In genomic region chr7:120337308-120337907, GRCh38 we compare ENCODE assay signal across 8 cellular contexts.
DNase-seq lines count a peak whose midpoint lies in the region; ATAC-seq, FAIRE-seq and TF ChIP-seq lines count a peak whose summit lies in the region.

No MANE protein-coding gene starts in this region.

- DNase-seq in heart left ventricle (no peak), Right ventricle myocardium inferior (ENCODE audit: missing footprints) (no peak), RWPE2 (ENCODE audit: low spot score) (no peak), HepG2 (ENCODE audit: low spot score) (peak; percentile 5), testis (no peak), spleen (no peak), NCI-H446 treated with DMSO at 0.1 percent for 48 hours (lab: John Stamatoyannopoulos, UW) (no peak)

- BruUV-seq in HepG2 (replicated peaks; lab: Mats Ljungman, UMichigan): no TSS peak

- FAIRE-seq in HepG2 (lab: Jason Lieb, UNC): no peak

- H3K27ac ChIP-seq in heart left ventricle (no peak overlapping the region), RWPE2 (ENCODE audit: poor library complexity, severe bottlenecking) (no peak overlapping the region), HepG2 (ENCODE audit: extremely low read length, insufficient read depth, low read length) (no peak overlapping the region), testis (no peak overlapping the region), spleen (no peak overlapping the region)

- H3K36me3 ChIP-seq in heart left ventricle (no peaks in the 10 kb centered on the region), RWPE2 (ENCODE audit: low read depth) (no peaks in the 10 kb centered on the region), HepG2 (replicated peaks in 1 of 2; ENCODE audit: control insufficient read depth in 1 of 2, insufficient read depth in 2 of 2, low read length in 2 of 2) (no peaks in the 10 kb centered on the region), testis (ENCODE audit: low read depth, missing control alignments) (no peaks in the 10 kb centered on the region), spleen (no peaks in the 10 kb centered on the region)

- H4K20me1 ChIP-seq in HepG2 (ENCODE audit: insufficient read depth, low read length): no peaks in the 10 kb centered on the region

- no peak for ATAC-seq in heart left ventricle
- ATAC-seq in Right ventricle myocardium inferior: no peak
- peak; percentile 67 for ATAC-seq in HG03135 (IDR thresholded peaks at IDR 0.05; ENCODE audit: unreplicated experiment)
- ATAC-seq in RWPE2 (ENCODE audit: low read depth): peak; percentile 65; the same call in 2 of the 3 replicates
- peak; percentile 90 for ATAC-seq in HepG2

- peak in 8 of 12 donors; percentile 13 to 39 (median 31) for TF ChIP-seq CTCF in heart left ventricle (IDR thresholded peaks at IDR 0.05)
- TF ChIP-seq CTCF in RWPE2 (IDR thresholded peaks at IDR 0.05; ENCODE audit: poor library complexity, severe bottlenecking): peak; percentile 79
- TF ChIP-seq CTCF in HepG2 (CRISPR knock-in tag; IDR thresholded peaks at IDR 0.05): peak; percentile 22
- peak in 1 of 3 experiments; percentile 60 for TF ChIP-seq CTCF in testis (IDR thresholded peaks at IDR 0.05)
- no peak for TF ChIP-seq CTCF in spleen (IDR thresholded peaks at IDR 0.05 in 8 of 11, conservative IDR thresholded peaks at IDR 0.05 in 3 of 11)

- POLR2A ChIA-PET in HepG2 (lab: Yijun Ruan, JAX): no interaction called here

- no peak for TF ChIP-seq POLR2A in heart left ventricle (IDR thresholded peaks at IDR 0.05)
- TF ChIP-seq POLR2A in HepG2 (IDR thresholded peaks at IDR 0.05; ENCODE audit: insufficient read depth in 1 of 2, low read depth in 2 of 2, low read length in 2 of 2): no peak
- TF ChIP-seq POLR2A in testis (IDR thresholded peaks at IDR 0.05): no peak
- TF ChIP-seq POLR2A in spleen (IDR thresholded peaks at IDR 0.05): no peak

- intact Hi-C loops in heart left ventricle (cut with DNase I): no loop called here
- intact Hi-C loops in Right ventricle myocardium inferior (cut with DNase I): no loop called here
- intact Hi-C loops in HepG2 (cut with micrococcal nuclease; ENCODE audit: unreplicated experiment): no loop called here
- intact Hi-C loops in testis (cut with DNase I; ENCODE audit: low total_unique reads): no loop called here
- intact Hi-C loops in spleen (cut with DNase I; ENCODE audit: low total_unique reads): no loop called here

- H2AFZ ChIP-seq in HepG2 (ENCODE audit: low read length): no peak overlapping the region

- in situ Hi-C loops in HepG2 (cut with HindIII; ENCODE audit: extremely low pct_ligation_motif_present, low pct_unique_long_range_greater_than_20kb): no loop called here

- no peaks in the 10 kb centered on the region for H3K9me3 ChIP-seq in heart left ventricle
- H3K9me3 ChIP-seq in RWPE2 (ENCODE audit: severe bottlenecking): no peaks in the 10 kb centered on the region
- no peaks in the 10 kb centered on the region for H3K9me3 ChIP-seq in HepG2 (ENCODE audit: low read length)
- no peaks in the 10 kb centered on the region for H3K9me3 ChIP-seq in testis
- H3K9me3 ChIP-seq in spleen: peaks cover 0 to 3% (median 0%) of the 10 kb centered on the region in 8 donors

- H3K27me3 ChIP-seq in heart left ventricle: no peaks in the 10 kb centered on the region
- peaks cover 4% of the 10 kb centered on the region for H3K27me3 ChIP-seq in RWPE2 (ENCODE audit: insufficient read depth, poor library complexity, severe bottlenecking)
- no peaks in the 10 kb centered on the region for H3K27me3 ChIP-seq in HepG2 (ENCODE audit: control insufficient read depth in 1 of 2, insufficient read depth in 2 of 2, low read length in 2 of 2)
- no peaks in the 10 kb centered on the region for H3K27me3 ChIP-seq in testis
- no peaks in the 10 kb centered on the region for H3K27me3 ChIP-seq in spleen (replicated peaks in 1 of 7)

- no peak for TF ChIP-seq EP300 in HepG2 (IDR thresholded peaks at IDR 0.05; ENCODE audit: low read depth in 2 of 2, low read length in 2 of 2)
- no peak for TF ChIP-seq EP300 in HepG2 (CRISPR knock-in tag; IDR thresholded peaks at IDR 0.05; ENCODE audit: borderline replicate concordance)

- no peak overlapping the region for H3K4me2 ChIP-seq in HepG2 (ENCODE audit: low read depth, low read length)

- TF ChIP-seq RAD21 in HepG2 (CRISPR knock-in tag; IDR thresholded peaks at IDR 0.05): no peak

- H3K4me3 ChIP-seq in heart left ventricle (no peak overlapping the region), RWPE2 (ENCODE audit: severe bottlenecking) (no peak overlapping the region), HepG2 (replicated peaks in 1 of 3; ENCODE audit: insufficient read depth in 1 of 3, low read depth in 2 of 3, low read length in 3 of 3) (no peak overlapping the region), testis (no peak overlapping the region), spleen (no peak overlapping the region)

- no peaks in the 10 kb centered on the region for H3K79me2 ChIP-seq in HepG2 (ENCODE audit: insufficient read depth, low read length)

- no peak overlapping the region for H3K9ac ChIP-seq in HepG2 (ENCODE audit: insufficient read depth, low read depth, low read length)

- CTCF ChIA-PET in HepG2 (lab: Yijun Ruan, JAX; ENCODE audit: low intra/inter-chr PET ratio, low total read pairs): no interaction called here

- no peaks in the 10 kb centered on the region for H3K4me1 ChIP-seq in heart left ventricle
- no peaks in the 10 kb centered on the region for H3K4me1 ChIP-seq in RWPE2 (ENCODE audit: insufficient read depth, poor library complexity, severe bottlenecking)
- no peaks in the 10 kb centered on the region for H3K4me1 ChIP-seq in HepG2 (ENCODE audit: insufficient read depth, low read length)
- H3K4me1 ChIP-seq in testis: no peaks in the 10 kb centered on the region
- H3K4me1 ChIP-seq in spleen: no peaks in the 10 kb centered on the region

- WGBS in heart left ventricle, 4 donors: 16 to 30% (median 28%) methylated on average over 1 of the region's 1 CpG
- 0% methylated on average over 1 of the region's 1 CpG for WGBS in HepG2 (ENCODE audit: low lambda C conversion rate)
- 63 to 83% methylated on average over 1 of the region's 1 CpG for WGBS in testis, 2 donors
- 33 to 47% (median 42%) methylated on average over 1 of the region's 1 CpG for WGBS in spleen, 5 donors

TF ChIP-seq in HepG2, 621 proteins besides CTCF, POLR2A, EP300 and RAD21 (continues in another document):
- TF ChIP-seq ZSCAN5A (CRISPR knock-in tag; IDR thresholded peaks at IDR 0.05; ENCODE audit: borderline replicate concordance): no peak
- no peak for TF ChIP-seq HIC2 (CRISPR knock-in tag; IDR thresholded peaks at IDR 0.05; ENCODE audit: low read depth)
- TF ChIP-seq ZNF75D (CRISPR knock-in tag; IDR thresholded peaks at IDR 0.05; ENCODE audit: borderline replicate concordance): no peak
- no peak for TF ChIP-seq ONECUT2 (CRISPR knock-in tag; IDR thresholded peaks at IDR 0.05)
- no peak for TF ChIP-seq CBX5 (CRISPR knock-in tag; IDR thresholded peaks at IDR 0.05; ENCODE audit: borderline replicate concordance)
- no peak for TF ChIP-seq ZNF326 (CRISPR knock-in tag; IDR thresholded peaks at IDR 0.05; ENCODE audit: borderline replicate concordance)
- no peak for TF ChIP-seq ZNF12 (CRISPR knock-in tag; IDR thresholded peaks at IDR 0.05)
- TF ChIP-seq NPAS2 (CRISPR knock-in tag; IDR thresholded peaks at IDR 0.05; ENCODE audit: borderline replicate concordance): no peak
- no peak for TF ChIP-seq ZNF563 (CRISPR knock-in tag; IDR thresholded peaks at IDR 0.05)
- TF ChIP-seq ZFX (CRISPR knock-in tag; IDR thresholded peaks at IDR 0.05; ENCODE audit: low read depth): no peak
- no peak for TF ChIP-seq ZNF574 (CRISPR knock-in tag; IDR thresholded peaks at IDR 0.05)
- no peak for TF ChIP-seq TBP (CRISPR knock-in tag; IDR thresholded peaks at IDR 0.05)

Comparison
In these comparisons a context has a peak if more than half of its experiments do, and no peak if none do; other contexts are left out.
1. ATAC-seq: peak in HG03135 (single experiment), RWPE2 (single experiment) and HepG2 (single experiment); none in heart left ventricle (0 of 4) and Right ventricle myocardium inferior (single experiment).
2. CTCF ChIP-seq: peak in heart left ventricle (8 of 12), RWPE2 (single experiment) and HepG2 (single experiment); none in spleen (0 of 11).